Comparison of ENCODE assay signal across 1 cellular context in genomic region chr2:19538411-19538963, GRCh38.
TF ChIP-seq lines count a peak whose summit lies in the region.

No MANE protein-coding gene starts in this region.

TF ChIP-seq in HepG2, 621 proteins besides CTCF, POLR2A, EP300 and RAD21 (continued from another document and continues in another):
- TF ChIP-seq BCLAF1 (IDR thresholded peaks at IDR 0.05) (no peak), ETV6 (CRISPR knock-in tag; conservative IDR thresholded peaks at IDR 0.05) (no peak), ZBTB46 (CRISPR knock-in tag; IDR thresholded peaks at IDR 0.05; ENCODE audit: borderline replicate concordance) (no peak), RARA (CRISPR knock-in tag; IDR thresholded peaks at IDR 0.05) (peak; percentile 25; the same call in 1 of the 2 replicates), ATM (IDR thresholded peaks at IDR 0.05; ENCODE audit: borderline replicate concordance) (no peak), ZNF878 (CRISPR knock-in tag; IDR thresholded peaks at IDR 0.05) (no peak), ZHX1 (CRISPR knock-in tag; IDR thresholded peaks at IDR 0.05; ENCODE audit: low read depth) (no peak), MZF1 (CRISPR knock-in tag; IDR thresholded peaks at IDR 0.05; ENCODE audit: borderline replicate concordance) (no peak), TEAD2 (CRISPR knock-in tag; IDR thresholded peaks at IDR 0.05) (no peak), ZFP91 (CRISPR knock-in tag; IDR thresholded peaks at IDR 0.05; ENCODE audit: borderline replicate concordance) (no peak), ZMYM4 (CRISPR knock-in tag; IDR thresholded peaks at IDR 0.05) (no peak), ZNF841 (CRISPR knock-in tag; IDR thresholded peaks at IDR 0.05; ENCODE audit: borderline replicate concordance) (no peak), ELF3 (CRISPR knock-in tag; IDR thresholded peaks at IDR 0.05) (0 out of 2 replicates have a peak, but pooled peaks have one; percentile 24), JUN (CRISPR knock-in tag; IDR thresholded peaks at IDR 0.05) (0 out of 2 replicates have a peak, but pooled peaks have one; percentile 41), TERF1 (CRISPR knock-in tag; IDR thresholded peaks at IDR 0.05) (no peak), SAP130 (CRISPR knock-in tag; IDR thresholded peaks at IDR 0.05; ENCODE audit: low read depth) (peak; percentile 23; the same call in 1 of the 2 replicates), RXRA (CRISPR knock-in tag; IDR thresholded peaks at IDR 0.05) (peak; percentile 77; the same call in 1 of the 2 replicates), SNAPC2 (CRISPR knock-in tag; IDR thresholded peaks at IDR 0.05) (no peak), SAFB2 (CRISPR knock-in tag; IDR thresholded peaks at IDR 0.05; ENCODE audit: borderline replicate concordance, low read depth) (no peak), ELF1 (CRISPR knock-in tag; IDR thresholded peaks at IDR 0.05) (0 out of 2 replicates have a peak, but pooled peaks have one; percentile 32), ETS1 (CRISPR knock-in tag; IDR thresholded peaks at IDR 0.05) (no peak), MAFG (CRISPR knock-in tag; IDR thresholded peaks at IDR 0.05) (no peak), CEBPB (IDR thresholded peaks at IDR 0.05; ENCODE audit: borderline replicate concordance, low read depth, low read length) (0 out of 2 replicates have a peak, but pooled peaks have one; percentile 2), ZNF615 (CRISPR knock-in tag; IDR thresholded peaks at IDR 0.05; ENCODE audit: borderline replicate concordance) (no peak), FOSL2 (CRISPR knock-in tag; IDR thresholded peaks at IDR 0.05) (peak; percentile 91), ARID3A (IDR thresholded peaks at IDR 0.05; ENCODE audit: low read depth, low read length) (peak; percentile 38; the same call in 1 of the 2 replicates), ZNF775 (CRISPR knock-in tag; IDR thresholded peaks at IDR 0.05; ENCODE audit: borderline replicate concordance) (no peak), NFAT5 (CRISPR knock-in tag; IDR thresholded peaks at IDR 0.05) (no peak), ZFX (CRISPR knock-in tag; IDR thresholded peaks at IDR 0.05; ENCODE audit: low read depth) (no peak), ZBTB43 (CRISPR knock-in tag; conservative IDR thresholded peaks at IDR 0.05) (no peak), PBX3 (CRISPR knock-in tag; IDR thresholded peaks at IDR 0.05; ENCODE audit: borderline replicate concordance) (no peak), ZNF160 (CRISPR knock-in tag; IDR thresholded peaks at IDR 0.05) (no peak), THRA (CRISPR knock-in tag; IDR thresholded peaks at IDR 0.05; ENCODE audit: borderline replicate concordance) (peak; percentile 95), TBP (CRISPR knock-in tag; IDR thresholded peaks at IDR 0.05) (no peak)
